In genomic region chr21:40191616-40192015, GRCh38 we compare ENCODE assay signal across 23 cellular contexts.
"Had no signal": no experiment of that assay in that cellular context is flagged by ENCODE, and none has a peak within 500 bp of the region (broad histone marks: within the 10 kb centered on the region; RNA-seq: fewer than 3 reads in every experiment).

No MANE protein-coding gene starts in this region.

- H3K36me3 ChIP-seq: colonic mucosa, esophagus muscularis mucosa, esophagus squamous epithelium, gastrocnemius medialis, gastroesophageal sphincter, heart left ventricle, heart right ventricle had no signal

- H3K4me1 ChIP-seq: colonic mucosa, esophagus squamous epithelium, foreskin keratinocyte, gastrocnemius medialis had no signal

- H3K9me3 ChIP-seq: colonic mucosa, esophagus muscularis mucosa, esophagus squamous epithelium, gastrocnemius medialis, gastroesophageal sphincter, heart left ventricle had no signal

- H3K4me3 ChIP-seq: colonic mucosa, coronary artery, dorsolateral prefrontal cortex, esophagus muscularis mucosa, esophagus squamous epithelium, gastrocnemius medialis, gastroesophageal sphincter, heart left ventricle, heart right ventricle had no signal

- DNase-seq: colonic mucosa; cortex of kidney; dermis blood vessel endothelial cell; dorsolateral prefrontal cortex; effector CD4-positive, alpha-beta T cell; effector CD8-positive, alpha-beta T cell; effector memory CD4-positive, alpha-beta T cell; effector memory CD8-positive, alpha-beta T cell; endodermal cell; erythroblast; esophagus squamous epithelium; foreskin fibroblast; foreskin keratinocyte; foreskin melanocyte; gastrocnemius medialis; glutamatergic neuron; head of caudate nucleus; heart left ventricle; heart right ventricle had no signal

- H3K27me3 ChIP-seq: colonic mucosa, esophagus muscularis mucosa, foreskin keratinocyte, gastrocnemius medialis, gastroesophageal sphincter, heart left ventricle had no signal

- H3K27ac ChIP-seq: colonic mucosa, coronary artery, dorsolateral prefrontal cortex, epithelial cell of prostate, esophagus muscularis mucosa, esophagus squamous epithelium, foreskin keratinocyte, gastrocnemius medialis, gastroesophageal sphincter, heart left ventricle, heart right ventricle had no signal
